Comparison of ENCODE assay signal across 18 cellular contexts in the genomic region with DNA sequence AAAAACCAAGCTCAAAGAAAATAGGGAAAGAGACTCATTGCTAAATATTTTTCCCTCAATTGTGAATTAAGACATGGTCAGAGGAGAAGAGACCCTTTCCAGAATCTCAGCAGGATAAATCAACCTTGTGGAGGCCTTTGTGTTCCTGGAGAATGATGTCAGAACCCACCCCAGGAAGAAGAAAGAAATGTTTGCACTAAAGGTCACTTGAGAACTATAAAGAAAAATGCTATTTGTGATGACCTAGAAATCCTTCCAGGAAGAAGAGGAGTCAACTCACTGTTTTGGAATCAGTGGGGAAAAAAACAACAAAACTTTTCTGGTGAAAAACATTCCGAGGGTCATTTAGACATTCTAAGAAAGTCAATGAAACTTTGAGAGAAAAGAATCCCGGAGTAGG.
DNase-seq lines count a peak whose midpoint lies in the region; TF ChIP-seq lines count a peak whose summit lies in the region.
"Had no signal": no experiment of that assay in that cellular context is flagged by ENCODE, and none has a peak within 500 bp of the region (broad histone marks: within the 10 kb centered on the region; RNA-seq: fewer than 3 reads in every experiment).

No MANE protein-coding gene starts in this region.

- DNase-seq in hepatocyte (ENCODE audit: low spot score) (no peak), smooth muscle cell of the brain vasculature (ENCODE audit: low read depth, low spot score) (peak; percentile 76), HuH-7 (ENCODE audit: low spot score) (no peak), NCI-H2107 treated with DMSO at 0.1 percent for 48 hours (lab: John Stamatoyannopoulos, UW; ENCODE audit: unreplicated experiment) (no peak), midbrain (lab: John Stamatoyannopoulos, UW) (no peak)
- no peak for DNase-seq in activated CD8-positive, alpha-beta memory T cell treated with anti-CD3 and anti-CD28 coated beads for 24 hours
- DNase-seq: activated CD4-positive, CD25-positive, alpha-beta regulatory T cell treated with anti-CD3 and anti-CD28 coated beads, Interleukin-2, amount 50 U/mL, for 72 hours; CD4-positive, CD25-positive, alpha-beta regulatory T cell; DMS79; NCI-H2081; NCI-H524 treated with DMSO at 0.1 percent for 48 hours; psoas muscle; T1000 had no signal

- no peak for TF ChIP-seq CTCF in brain (conservative IDR thresholded peaks at IDR 0.05)
- no peak for TF ChIP-seq CTCF in hepatocyte (IDR thresholded peaks at IDR 0.05; ENCODE audit: poor library complexity)

- no peaks in the 10 kb centered on the region for H3K27me3 Mint-ChIP-seq in brain

- peak overlapping the region in 4 of 5 experiments; percentile 11 to 70 (median 28) for H3K4me3 Mint-ChIP-seq in brain
- H3K4me3 Mint-ChIP-seq: CD4-positive, CD25-positive, alpha-beta regulatory T cell; natural killer cell treated with Interleukin-12 subunit alpha and Interleukin-12 subunit beta and Interleukin-15 and Interleukin-18, amount 100 ng/mL, for 72 hours had no signal

- H3K27ac Mint-ChIP-seq in brain, result peak overlapping the region; percentile 56 to 94 (median 79)
- H3K27ac Mint-ChIP-seq: activated naive CD4-positive, alpha-beta T cell treated with anti-CD3 and anti-CD28 coated beads, Interleukin-2, amount 50 U/mL, for 72 hours; CD4-positive, CD25-positive, alpha-beta regulatory T cell; natural killer cell treated with Interleukin-12 subunit alpha and Interleukin-12 subunit beta and Interleukin-15 and Interleukin-18, amount 100 ng/mL, for 72 hours had no signal

- WGBS in hepatocyte (ENCODE audit: low lambda C conversion rate, missing lambda C conversion rate), result 59% methylated on average over 2 of the region's 2 CpGs

- H3K27ac ChIP-seq in HUES48 (ENCODE audit: low read depth, low read length), result peak overlapping the region; percentile 83
- H3K27ac ChIP-seq in hepatocyte, result peak overlapping the region; percentile 29
- H3K27ac ChIP-seq: psoas muscle had no signal

- H3K4me2 ChIP-seq in hepatocyte, result no peak overlapping the region

- H3K79me2 ChIP-seq in hepatocyte, result no peaks in the 10 kb centered on the region

- H3K4me1 Mint-ChIP-seq in brain, result peaks cover 46% of the 10 kb centered on the region
- H3K4me1 Mint-ChIP-seq: CD4-positive, CD25-positive, alpha-beta regulatory T cell had no signal

- H3K4me3 ChIP-seq in HUES48 (ENCODE audit: low read depth, low read length), result no peak overlapping the region; the same call in 1 of the 2 replicates
- no peak overlapping the region for H3K4me3 ChIP-seq in hepatocyte
- H3K4me3 ChIP-seq: K562, psoas muscle had no signal

- peaks cover 0 to 10% (median 0%) of the 10 kb centered on the region in 5 experiments for H3K9me3 Mint-ChIP-seq in brain
- H3K9me3 Mint-ChIP-seq: activated naive CD4-positive, alpha-beta T cell treated with anti-CD3 and anti-CD28 coated beads, Interleukin-2, amount 50 U/mL, for 72 hours; CD4-positive, CD25-positive, alpha-beta regulatory T cell; natural killer cell treated with Interleukin-12 subunit alpha and Interleukin-12 subunit beta and Interleukin-15 and Interleukin-18, amount 100 ng/mL, for 72 hours had no signal

- no peaks in the 10 kb centered on the region for H3K9me3 ChIP-seq in HUES48 (ENCODE audit: control insufficient read depth, insufficient read depth, low read length)
- H3K9me3 ChIP-seq in hepatocyte (ENCODE audit: low read depth), result no peaks in the 10 kb centered on the region
- H3K9me3 ChIP-seq: psoas muscle had no signal

- peaks cover 14% of the 10 kb centered on the region for H3K4me1 ChIP-seq in HUES48 (ENCODE audit: control insufficient read depth, insufficient read depth, low read length)
- H3K4me1 ChIP-seq in hepatocyte (ENCODE audit: insufficient read depth), result no peaks in the 10 kb centered on the region

- H4K20me1 ChIP-seq in hepatocyte (ENCODE audit: insufficient read depth, poor library complexity, severe bottlenecking), result no peaks in the 10 kb centered on the region

- H3K36me3 ChIP-seq in HUES48 (ENCODE audit: control insufficient read depth, insufficient read depth, low read length) (no peaks in the 10 kb centered on the region), hepatocyte (replicated peaks; ENCODE audit: insufficient read depth, low read depth) (no peaks in the 10 kb centered on the region)

- H3K27me3 ChIP-seq in HUES48 (ENCODE audit: control insufficient read depth, insufficient read depth, low read length) (no peaks in the 10 kb centered on the region), hepatocyte (no peaks in the 10 kb centered on the region)

- H3K36me3 Mint-ChIP-seq in brain, result no peaks in the 10 kb centered on the region
- H3K36me3 Mint-ChIP-seq: activated naive CD4-positive, alpha-beta T cell treated with anti-CD3 and anti-CD28 coated beads, Interleukin-2, amount 50 U/mL, for 72 hours; CD4-positive, CD25-positive, alpha-beta regulatory T cell; natural killer cell treated with Interleukin-12 subunit alpha and Interleukin-12 subunit beta and Interleukin-15 and Interleukin-18, amount 100 ng/mL, for 72 hours had no signal

- H3K9ac ChIP-seq in HUES48 (ENCODE audit: low read depth, low read length), result no peak overlapping the region

- H2AFZ ChIP-seq in hepatocyte, result no peak overlapping the region

- H3K9me2 ChIP-seq in hepatocyte (replicated peaks; ENCODE audit: insufficient read depth), result no peaks in the 10 kb centered on the region
